In the genomic region with DNA sequence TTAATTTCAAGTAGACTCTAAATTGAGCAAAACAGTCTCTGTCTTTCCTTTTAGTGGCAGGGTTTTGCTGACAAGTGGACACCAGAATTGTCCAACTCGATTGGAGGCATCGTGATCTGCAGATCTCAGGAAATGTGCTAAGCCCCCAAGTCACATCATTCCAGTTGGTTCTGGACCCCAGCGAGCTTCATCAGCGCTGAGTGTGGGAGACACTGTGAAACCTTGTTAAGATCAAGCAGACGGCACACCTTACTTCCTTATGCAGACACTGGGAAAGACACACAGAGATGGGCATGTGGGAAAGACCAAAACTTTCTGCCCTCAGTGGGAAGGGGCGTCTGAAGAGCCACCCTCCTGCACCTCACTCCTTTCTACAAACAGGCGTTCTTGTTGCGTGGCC, we compare ENCODE assay signal across 29 cellular contexts.
"Had no signal": no experiment of that assay in that cellular context is flagged by ENCODE, and none has a peak within 500 bp of the region (broad histone marks: within the 10 kb centered on the region; RNA-seq: fewer than 3 reads in every experiment).

No MANE protein-coding gene starts in this region.

- H3K36me3 Mint-ChIP-seq: naive thymus-derived CD4-positive, alpha-beta T cell; natural killer cell; neural progenitor cell; stimulated activated memory B cell treated with anti-CD40 and anti-IgM and Interleukin-4, amounts not matched to agents 10 μg/mL and 1 μg/mL and 100 μg/mL, for 72 hours had no signal

- DNase-seq: naive thymus-derived CD4-positive, alpha-beta T cell; natural killer cell; occipital lobe; ovary; posterior cingulate gyrus; psoas muscle; right cardiac atrium; right lobe of liver; sigmoid colon; small intestine; stimulated activated CD4-positive, alpha-beta T cell treated with anti-CD3 and anti-CD28 coated beads, Interleukin-15, amount 100 ng/mL, for 24 hours; stimulated activated CD4-positive, alpha-beta T cell treated with anti-CD3 and anti-CD28 coated beads, Interleukin-2, amount 100 ng/mL, for 24 hours; stimulated activated CD4-positive, alpha-beta T cell treated with anti-CD3 and anti-CD28 coated beads, Interleukin-2, amount 100 ng/mL, for 48 hours; stimulated activated CD4-positive, alpha-beta T cell treated with anti-CD3 and anti-CD28 coated beads, Interleukin-4, amount 100 ng/mL, for 24 hours; stimulated activated CD8-positive, alpha-beta memory T cell treated with anti-CD3 and anti-CD28 coated beads, Interleukin-4, amount 100 ng/mL, for 48 hours; stimulated activated naive CD4-positive, alpha-beta T cell; stimulated activated naive CD8-positive, alpha-beta T cell treated with anti-CD3 and anti-CD28 coated beads, Interleukin-15, amount 100 ng/mL, for 72 hours; stimulated activated naive CD8-positive, alpha-beta T cell treated with anti-CD3 and anti-CD28 coated beads, Interleukin-15, Interleukin-2, amounts not matched to agents 100 U/mL and 50 U/mL, for 24 hours; substantia nigra; testis; tibial artery; transverse colon; upper lobe of left lung had no signal

- H3K27ac ChIP-seq: neural progenitor cell, ovary, parathyroid adenoma, psoas muscle, right lobe of liver, sigmoid colon, suprapubic skin, testis, tibial artery, transverse colon, upper lobe of left lung had no signal

- H3K4me3 Mint-ChIP-seq: naive thymus-derived CD4-positive, alpha-beta T cell; natural killer cell; nephron; neural progenitor cell; stimulated activated memory B cell treated with anti-CD40 and anti-IgM and Interleukin-4, amounts not matched to agents 10 μg/mL and 1 μg/mL and 100 μg/mL, for 72 hours; stimulated activated naive CD8-positive, alpha-beta T cell treated with anti-CD3 and anti-CD28 coated beads, Interleukin-15, amount 100 ng/mL, for 72 hours had no signal

- H3K4me1 ChIP-seq: neural progenitor cell, parathyroid adenoma, psoas muscle, right lobe of liver, sigmoid colon, suprapubic skin, testis, tibial artery, transverse colon, upper lobe of left lung had no signal

- H3K4me1 Mint-ChIP-seq: naive thymus-derived CD4-positive, alpha-beta T cell; natural killer cell; nephron; neural progenitor cell; stimulated activated memory B cell treated with anti-CD40 and anti-IgM and Interleukin-4, amounts not matched to agents 10 μg/mL and 1 μg/mL and 100 μg/mL, for 72 hours; stimulated activated naive CD8-positive, alpha-beta T cell treated with anti-CD3 and anti-CD28 coated beads, Interleukin-15, amount 100 ng/mL, for 72 hours had no signal

- H3K9me3 ChIP-seq: ovary, psoas muscle, right lobe of liver, sigmoid colon, suprapubic skin, testis, tibial artery, transverse colon, upper lobe of left lung had no signal

- H3K79me2 ChIP-seq: parathyroid adenoma had no signal

- H3K27ac Mint-ChIP-seq: naive thymus-derived CD4-positive, alpha-beta T cell; natural killer cell; nephron; neural progenitor cell; progenitor cell of endocrine pancreas; stimulated activated memory B cell treated with anti-CD40 and anti-IgM and Interleukin-4, amounts not matched to agents 10 μg/mL and 1 μg/mL and 100 μg/mL, for 72 hours; stimulated activated naive CD8-positive, alpha-beta T cell treated with anti-CD3 and anti-CD28 coated beads, Interleukin-15, amount 100 ng/mL, for 72 hours had no signal

- H3K9me3 Mint-ChIP-seq: natural killer cell; nephron; neural progenitor cell; stimulated activated memory B cell treated with anti-CD40 and anti-IgM and Interleukin-4, amounts not matched to agents 10 μg/mL and 1 μg/mL and 100 μg/mL, for 72 hours had no signal

- H3K9ac ChIP-seq: neural progenitor cell, parathyroid adenoma had no signal

- H2AFZ ChIP-seq: neural progenitor cell, parathyroid adenoma had no signal

- H3K4me2 ChIP-seq: neural progenitor cell had no signal

- H3K36me3 ChIP-seq: neural progenitor cell, ovary, right lobe of liver, sigmoid colon, suprapubic skin, tibial artery, transverse colon, upper lobe of left lung had no signal

- H3K27me3 ChIP-seq: neural progenitor cell, ovary, right lobe of liver, sigmoid colon, suprapubic skin, testis, transverse colon, upper lobe of left lung had no signal

- H3K4me3 ChIP-seq: neural progenitor cell, ovary, psoas muscle, right lobe of liver, sigmoid colon, suprapubic skin, testis, tibial artery, transverse colon, upper lobe of left lung had no signal
